In the genomic region with DNA sequence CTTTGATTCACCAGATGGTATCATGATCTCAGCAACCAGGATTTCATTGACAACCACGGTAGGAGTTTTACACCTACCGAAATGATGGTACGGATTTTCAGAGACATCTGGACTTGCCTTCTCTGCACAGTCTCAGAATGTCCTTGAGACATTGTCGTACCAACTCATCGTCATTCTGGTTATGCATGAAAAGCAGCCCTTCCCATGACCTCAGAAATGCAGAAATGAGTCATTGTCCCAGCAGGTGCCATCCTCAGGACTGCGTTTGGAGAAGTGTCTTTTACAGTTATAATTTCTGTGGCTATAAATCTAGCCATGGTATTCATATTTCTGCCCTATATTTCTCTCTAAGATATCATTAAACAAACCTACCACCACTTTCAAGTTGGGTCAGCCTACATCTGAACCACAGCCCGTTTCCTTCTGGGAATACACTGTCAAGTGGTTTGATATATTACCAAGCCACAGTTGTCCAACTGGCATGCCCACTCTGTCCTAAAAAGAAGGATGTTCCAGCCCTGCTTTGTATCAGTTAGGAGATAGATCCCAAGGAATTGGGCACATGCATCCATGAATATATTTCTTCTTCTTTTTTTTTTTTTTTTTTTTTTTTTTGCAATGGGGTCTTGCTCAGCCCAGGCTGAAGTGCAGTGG, we compare ENCODE assay signal across 10 cellular contexts. TPM values are rescaled to one million over a fixed set of nuclear protein-coding genes. Genes with fewer than 3 reads are reported as not detected.
DNase-seq lines count a peak whose midpoint lies in the region; ATAC-seq and TF ChIP-seq lines count a peak whose summit lies in the region.
"Had no signal": no experiment of that assay in that cellular context is flagged by ENCODE, and none has a peak within 500 bp of the region (broad histone marks: within the 10 kb centered on the region; RNA-seq: fewer than 3 reads in every experiment).

No MANE protein-coding gene starts in this region.

- H3K9me3 Mint-ChIP-seq in activated T-helper 17 cell treated with anti-CD3 and anti-CD28 coated beads, Interleukin-2, amount 50 U/mL, for 72 hours: no peaks in the 10 kb centered on the region
- H3K9me3 Mint-ChIP-seq: activated naive CD8-positive, alpha-beta T cell treated with anti-CD3 and anti-CD28 coated beads, Interleukin-2, amount 10 ng/mL, durations not matched to agents 7 days and 5 days had no signal

- CTCF ChIA-PET in A673 (lab: Charles Lee): no interaction called here

- TF ChIP-seq CTCF in A673 (conservative IDR thresholded peaks at IDR 0.05; ENCODE audit: low read depth, low read length) (no peak), tibial nerve (IDR thresholded peaks at IDR 0.05) (no peak)

- H3K9me3 ChIP-seq in A673 (ENCODE audit: low read depth, low read length, poor library complexity, severe bottlenecking) (no peaks in the 10 kb centered on the region), tibial nerve (no peaks in the 10 kb centered on the region)

- H3K27me3 Mint-ChIP-seq in activated T-helper 17 cell treated with anti-CD3 and anti-CD28 coated beads, Interleukin-2, amount 50 U/mL, for 72 hours: peaks cover 18% of the 10 kb centered on the region

- intact Hi-C loops in A673 (cut with micrococcal nuclease; ENCODE audit: unreplicated experiment): loop anchor here (10.0 kb wide), 3 partner anchors 146 to 456 kb away; a partner anchor contains a TSS

- no peak overlapping the region for H3K27ac Mint-ChIP-seq in activated T-helper 17 cell treated with anti-CD3 and anti-CD28 coated beads, Interleukin-2, amount 50 U/mL, for 72 hours
- H3K27ac Mint-ChIP-seq: activated naive CD8-positive, alpha-beta T cell treated with anti-CD3 and anti-CD28 coated beads, Interleukin-2, amount 10 ng/mL, durations not matched to agents 7 days and 5 days had no signal

- H3K4me3 Mint-ChIP-seq in activated T-helper 17 cell treated with anti-CD3 and anti-CD28 coated beads, Interleukin-2, amount 50 U/mL, for 72 hours: no peak overlapping the region
- H3K4me3 Mint-ChIP-seq: activated naive CD8-positive, alpha-beta T cell treated with anti-CD3 and anti-CD28 coated beads, Interleukin-2, amount 10 ng/mL, durations not matched to agents 7 days and 5 days had no signal

- TF ChIP-seq POLR2A in tibial nerve (IDR thresholded peaks at IDR 0.05): no peak

- no peaks in the 10 kb centered on the region for H3K36me3 Mint-ChIP-seq in activated T-helper 17 cell treated with anti-CD3 and anti-CD28 coated beads, Interleukin-2, amount 50 U/mL, for 72 hours (ENCODE audit: low read depth)
- H3K36me3 Mint-ChIP-seq: activated naive CD8-positive, alpha-beta T cell treated with anti-CD3 and anti-CD28 coated beads, Interleukin-2, amount 10 ng/mL, durations not matched to agents 7 days and 5 days had no signal

- BruUV-seq in A673 (replicated peaks; lab: Mats Ljungman, UMichigan): no TSS peak

- peaks cover 18% of the 10 kb centered on the region for H3K4me1 ChIP-seq in A673 (ENCODE audit: insufficient read depth, low read length, poor library complexity, severe bottlenecking)
- H3K4me1 ChIP-seq in tibial nerve: peaks cover 0 to 28% (median 10%) of the 10 kb centered on the region in 4 donors

- no peaks in the 10 kb centered on the region for H3K27me3 ChIP-seq in A673 (replicated peaks; ENCODE audit: insufficient read depth, low read depth, low read length, poor library complexity)
- no peaks in the 10 kb centered on the region for H3K27me3 ChIP-seq in H7 (ENCODE audit: control insufficient read depth, insufficient read depth, low read length)
- H3K27me3 ChIP-seq in tibial nerve: peaks cover 0 to 10% of the 10 kb centered on the region in 2 donors

- no peaks in the 10 kb centered on the region for H3K36me3 ChIP-seq in A673 (ENCODE audit: insufficient read depth, low read length, poor library complexity, severe bottlenecking)
- no peaks in the 10 kb centered on the region for H3K36me3 ChIP-seq in H7 (replicated peaks; ENCODE audit: control insufficient read depth, insufficient read depth, low read length)
- H3K36me3 ChIP-seq in tibial nerve: no peaks in the 10 kb centered on the region

- WGBS in tibial nerve, 2 donors: 68 to 70% methylated on average over 7 of the region's 7 CpGs

- ATAC-seq in GM18861 (IDR thresholded peaks at IDR 0.05; ENCODE audit: unreplicated experiment) (peak; percentile 80), HG03280 (IDR thresholded peaks at IDR 0.05; ENCODE audit: unreplicated experiment) (peak; percentile 66)
- peak; percentile 96 for ATAC-seq in activated T-helper 17 cell treated with anti-CD3 and anti-CD28 coated beads, Interleukin-2, amount 50 U/mL, for 72 hours (replicated peaks)

- H3K4me3 ChIP-seq in A673 (ENCODE audit: low read depth, low read length, poor library complexity, severe bottlenecking): no peak overlapping the region
- no peak overlapping the region for H3K4me3 ChIP-seq in H7 (ENCODE audit: insufficient read depth, low read depth, low read length)
- H3K4me3 ChIP-seq in tibial nerve: no peak overlapping the region

- no peak overlapping the region for H3K27ac ChIP-seq in A673 (ENCODE audit: low read depth, low read length, poor library complexity, severe bottlenecking)
- H3K27ac ChIP-seq in tibial nerve: no peak overlapping the region

- DNase-seq in A673 (ENCODE audit: low spot score) (peak; percentile 74), NCI-H1930 (lab: John Stamatoyannopoulos, UW) (no peak), globus pallidus (ENCODE audit: low spot score) (no peak), H7 (no peak), tibial nerve (ENCODE audit: low spot score in 2 of 2) (no peak)
- DNase-seq: activated naive CD8-positive, alpha-beta T cell treated with anti-CD3 and anti-CD28 coated beads, Interleukin-2, amount 10 ng/mL, durations not matched to agents 7 days and 5 days; DND-41 had no signal

- TF ChIP-seq EP300 in tibial nerve (IDR thresholded peaks at IDR 0.05): no peak

- H3K4me1 Mint-ChIP-seq in activated T-helper 17 cell treated with anti-CD3 and anti-CD28 coated beads, Interleukin-2, amount 50 U/mL, for 72 hours: peaks cover 6% of the 10 kb centered on the region

- POLR2A ChIA-PET in A673 (lab: Charles Lee; ENCODE audit: low non-redundant PET): no interaction called here

RNA-seq across cellular contexts. Expression of a gene that starts 7.5 kb away (rescaled TPM):
- total RNA-seq in A673 (2021): 6.1 and 7.4 TPM in 2 replicates
- total RNA-seq in activated T-helper 17 cell treated with anti-CD3 and anti-CD28 coated beads, Interleukin-2, amount 50 U/mL, for 72 hours: under 1 TPM; 0.48 to 0.58 TPM
- total RNA-seq in H7 (2014; rRNA removed; shearing (Covaris generic)): 3.1 and 5.0 TPM in 2 replicates
- total RNA-seq in tibial nerve: 1 to 10 TPM in 1 of 4 donors, under 1 TPM in 2, not detected in 1; 0.39 to 5.9 (median 0.63) TPM

RNA-seq across cellular contexts. Expression of a gene that starts 31.2 kb away (rescaled TPM):
- total RNA-seq in A673 (2021) (148 and 159 TPM in 2 replicates), tibial nerve (100 to 1,000 TPM; 166 to 322 (median 242) TPM)
- total RNA-seq in activated T-helper 17 cell treated with anti-CD3 and anti-CD28 coated beads, Interleukin-2, amount 50 U/mL, for 72 hours: 10 to 100 TPM; 42.9 to 45.8 TPM
- total RNA-seq in H7 (2014; rRNA removed; shearing (Covaris generic)): 112 and 126 TPM in 2 replicates
